22 cellular contexts compared by ENCODE assay signal in genomic region chr1:156422602-156423091, GRCh38. TPM values are rescaled to one million over a fixed set of nuclear protein-coding genes. Genes with fewer than 3 reads are reported as not detected.
DNase-seq lines count a peak whose midpoint lies in the region; ATAC-seq and TF ChIP-seq lines count a peak whose summit lies in the region.
"Had no signal": no experiment of that assay in that cellular context is flagged by ENCODE, and none has a peak within 500 bp of the region (broad histone marks: within the 10 kb centered on the region; RNA-seq: fewer than 3 reads in every experiment).

No MANE protein-coding gene starts in this region.

- H3K4me3 ChIP-seq in PC-9 (no peak overlapping the region), epithelial cell of esophagus (ENCODE audit: low read length) (no peak overlapping the region)
- H3K4me3 ChIP-seq: mucosa of descending colon had no signal

- no peak for ATAC-seq in naive thymus-derived CD8-positive, alpha-beta T cell
- ATAC-seq in HG03460 (IDR thresholded peaks at IDR 0.05; ENCODE audit: unreplicated experiment) = no peak
- no peak for ATAC-seq in GM19463 (IDR thresholded peaks at IDR 0.05; ENCODE audit: unreplicated experiment)
- ATAC-seq: effector memory CD8-positive, alpha-beta T cell; mucosa of descending colon had no signal

- peaks cover 100% of the 10 kb centered on the region for H3K27me3 Mint-ChIP-seq in Calu3 (ENCODE audit: unreplicated experiment)
- H3K27me3 Mint-ChIP-seq in naive thymus-derived CD8-positive, alpha-beta T cell = peaks cover 45 to 92% (median 74%) of the 10 kb centered on the region in 5 donors

- H3K27me3 ChIP-seq in PC-9 (ENCODE audit: insufficient read depth, low read depth) = no peaks in the 10 kb centered on the region

- H2AFZ ChIP-seq in PC-9 = no peak overlapping the region

- H3K4me1 Mint-ChIP-seq in Calu3 (ENCODE audit: low read depth, unreplicated experiment) = peaks cover 30% of the 10 kb centered on the region
- H3K4me1 Mint-ChIP-seq in naive thymus-derived CD8-positive, alpha-beta T cell = peaks cover 12 to 29% (median 24%) of the 10 kb centered on the region in 4 donors

- H3K27ac Mint-ChIP-seq in Calu3 (ENCODE audit: unreplicated experiment) = peak overlapping the region; percentile 10
- no peak overlapping the region for H3K27ac Mint-ChIP-seq in naive thymus-derived CD8-positive, alpha-beta T cell
- H3K27ac Mint-ChIP-seq: effector memory CD8-positive, alpha-beta T cell had no signal

- H3K36me3 Mint-ChIP-seq in Calu3 (ENCODE audit: insufficient read depth, unreplicated experiment) = peaks cover 26% of the 10 kb centered on the region
- no peaks in the 10 kb centered on the region for H3K36me3 Mint-ChIP-seq in naive thymus-derived CD8-positive, alpha-beta T cell

- no peaks in the 10 kb centered on the region for H3K9me3 Mint-ChIP-seq in Calu3 (ENCODE audit: low read depth, unreplicated experiment)
- no peaks in the 10 kb centered on the region for H3K9me3 Mint-ChIP-seq in naive thymus-derived CD8-positive, alpha-beta T cell
- H3K9me3 Mint-ChIP-seq: activated T-helper 1 cell treated with anti-CD3 and anti-CD28 coated beads, Interleukin-12 subunit alpha, Interleukin-12 subunit beta, Interleukin-2, Interleukin-4 antibody, amounts not matched to agents 30 ng/mL and 10 ng/mL and 1 ng/mL, durations not matched to agents 14 hours and 24 hours and 36 hours; CD8-positive, alpha-beta memory T cell; effector memory CD8-positive, alpha-beta T cell had no signal

- no peaks in the 10 kb centered on the region for H3K36me3 ChIP-seq in PC-9 (ENCODE audit: low read depth)
- H3K36me3 ChIP-seq: sigmoid colon had no signal

- H3K27ac ChIP-seq in PC-9 = no peak overlapping the region
- H3K27ac ChIP-seq: sigmoid colon had no signal

- CTCF ChIA-PET in Calu3 (lab: Charles Lee) (interaction anchor here (1.1 to 2.8 kb wide), 2 partner anchors 23 to 37 kb away, joined by 6 to 19 read pairs; no protein-coding TSS in a partner anchor), PC-9 (lab: Charles Lee) (interaction anchor here (0.5 to 1.2 kb wide), 5 partner anchors 23 to 182 kb away, joined by 3 to 8 read pairs (median 4); no protein-coding TSS in a partner anchor)

- POLR2A ChIA-PET in PC-9 (lab: Charles Lee; ENCODE audit: unreplicated experiment) = interaction anchor here (0.7 to 0.9 kb wide), 2 partner anchors 212 to 306 kb away, joined by 3 to 4 read pairs; no protein-coding TSS in a partner anchor
- POLR2A ChIA-PET in naive thymus-derived CD8-positive, alpha-beta T cell (lab: Charles Lee) = no interaction called here

- H3K4me2 ChIP-seq in PC-9 = peak overlapping the region; percentile 80

- no peak for TF ChIP-seq CTCF in Calu3 (IDR thresholded peaks at IDR 0.05; ENCODE audit: unreplicated experiment)
- no peak for TF ChIP-seq CTCF in PC-9 (conservative IDR thresholded peaks at IDR 0.05)
- no peak for TF ChIP-seq CTCF in epithelial cell of esophagus (IDR thresholded peaks at IDR 0.05; ENCODE audit: insufficient read depth, low read depth, low read length, missing control alignments)

- H3K9me3 ChIP-seq in PC-9 (ENCODE audit: insufficient read depth, low read depth) = no peaks in the 10 kb centered on the region
- H3K9me3 ChIP-seq: mucosa of descending colon, sigmoid colon had no signal

- intact Hi-C loops in Calu3 (cut with micrococcal nuclease; ENCODE audit: unreplicated experiment) = no loop called here
- intact Hi-C loops in PC-9 (cut with micrococcal nuclease; ENCODE audit: unreplicated experiment) = no loop called here

- H4K20me1 ChIP-seq in PC-9 (ENCODE audit: insufficient read depth) = no peaks in the 10 kb centered on the region

- H3F3A ChIP-seq in PC-9 (ENCODE audit: insufficient read depth, low read depth) = peaks cover 9% of the 10 kb centered on the region; the same call in 1 of the 2 replicates

- DNase-seq in Calu3 (peak; percentile 31), PC-9 (peak; percentile 46 to 64), epithelial cell of esophagus (ENCODE audit: low read depth) (peak; percentile 35), ecto neural progenitor cell (ENCODE audit: low spot score) (no peak), NCI-H2196 (lab: John Stamatoyannopoulos, UW; ENCODE audit: unreplicated experiment) (no peak)
- DNase-seq in naive thymus-derived CD8-positive, alpha-beta T cell = no peak
- DNase-seq: activated CD4-positive, CD25-positive, alpha-beta regulatory T cell treated with anti-CD3 and anti-CD28 coated beads, Interleukin-2, amount 50 U/mL, for 72 hours; CD8-positive, alpha-beta memory T cell; central memory CD4-positive, alpha-beta T cell; effector memory CD8-positive, alpha-beta T cell; mucosa of descending colon; NCI-H1417 treated with DMSO at 0.1 percent for 48 hours; NCI-H2171 treated with DMSO at 0.1 percent for 48 hours; NCI-H748 treated with DMSO at 0.1 percent for 48 hours; sigmoid colon had no signal

- peaks cover 34% of the 10 kb centered on the region for H3K79me2 ChIP-seq in PC-9 (ENCODE audit: low read depth)

- H3K9me2 ChIP-seq in PC-9 (ENCODE audit: insufficient read depth) = no peaks in the 10 kb centered on the region

- peaks cover 31% of the 10 kb centered on the region for H3K4me1 ChIP-seq in PC-9 (replicated peaks; ENCODE audit: insufficient read depth)

- BruUV-seq in Calu3 (replicated peaks; lab: Mats Ljungman, UMichigan) (no TSS peak), PC-9 (replicated peaks; lab: Mats Ljungman, UMichigan) (no TSS peak)

- peak overlapping the region; percentile 76 for H3K4me3 Mint-ChIP-seq in Calu3 (ENCODE audit: low read depth, unreplicated experiment)
- H3K4me3 Mint-ChIP-seq in naive thymus-derived CD8-positive, alpha-beta T cell = peak overlapping the region in 6 of 10 donors; percentile 24 to 97 (median 76)

RNA-seq across cellular contexts. Expression of gene RHBG, which starts 53.6 kb away (rescaled TPM):
- total RNA-seq in Calu3 (2022) (0.26 and 0.42 TPM in 2 replicates), PC-9 (2021) (1.8 and 4.0 TPM in 2 replicates)
- total RNA-seq in naive thymus-derived CD8-positive, alpha-beta T cell = not detected
- polyA plus RNA-seq in naive thymus-derived CD8-positive, alpha-beta T cell = not detected
- total RNA-seq: activated CD8-positive, alpha-beta memory T cell treated with anti-CD3 and anti-CD28 coated beads for 36 hours; activated T-helper 1 cell treated with anti-CD3 and anti-CD28 coated beads, Interleukin-12 subunit alpha, Interleukin-12 subunit beta, Interleukin-2, Interleukin-4 antibody, amounts not matched to agents 30 ng/mL and 10 ng/mL and 1 ng/mL, durations not matched to agents 14 hours and 24 hours and 36 hours; CD8-positive, alpha-beta memory T cell; LHCN-M2; mucosa of descending colon; sigmoid colon; urinary bladder had no signal
- polyA plus RNA-seq: AG04450; CD8-positive, alpha-beta memory T cell; sigmoid colon had no signal

Comparison
In these comparisons a context has a peak if more than half of its experiments do, and no peak if none do; other contexts are left out.
1. DNase-seq: peak in Calu3 (single experiment), PC-9 (2 of 2) and epithelial cell of esophagus (single experiment); none in naive thymus-derived CD8-positive, alpha-beta T cell (0 of 10), ecto neural progenitor cell (single experiment) and NCI-H2196 (single experiment).